10 cellular contexts compared by ENCODE assay signal in the genomic region with DNA sequence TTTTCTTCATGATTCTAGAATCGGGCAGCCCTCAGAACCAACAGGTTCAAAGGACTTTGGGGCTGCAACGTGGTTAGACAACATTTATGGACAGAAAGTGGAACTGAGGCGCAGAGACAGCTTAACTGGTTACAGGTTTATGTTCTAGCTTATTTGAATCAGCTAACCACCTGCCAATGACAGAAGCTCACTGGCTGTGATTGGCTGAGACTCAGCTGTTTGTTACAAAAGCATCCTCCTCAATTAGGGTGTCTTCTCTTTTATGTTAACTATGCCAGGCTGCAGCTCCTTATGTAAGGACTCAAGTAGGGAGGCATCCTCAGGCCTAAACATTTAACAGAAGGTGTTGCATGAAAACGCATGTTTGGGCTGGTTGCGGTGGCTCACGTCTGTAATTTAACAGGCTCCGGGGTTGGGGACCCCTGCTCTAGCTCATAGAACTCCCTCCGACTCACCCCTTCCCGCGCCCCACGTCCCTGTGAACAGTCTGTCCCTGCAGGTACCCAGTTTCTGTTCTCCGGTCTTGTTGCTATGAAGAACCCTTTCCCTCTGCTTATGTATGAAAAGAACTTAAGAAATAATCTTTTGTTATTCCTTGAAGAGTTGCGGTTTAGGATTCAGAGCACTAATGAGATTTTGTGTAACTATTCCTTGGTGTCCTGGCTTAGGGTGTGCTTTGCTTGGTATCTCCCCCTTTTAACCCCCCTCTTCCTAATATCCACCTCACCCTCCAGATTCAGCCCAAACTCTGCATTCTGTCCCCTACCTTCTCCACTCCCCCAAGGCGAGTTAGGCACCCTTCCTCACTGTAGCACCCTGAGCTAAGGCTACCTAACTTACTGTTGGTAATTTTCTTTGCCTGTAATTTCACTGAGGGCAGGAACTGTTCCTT. TPM values are rescaled to one million over a fixed set of nuclear protein-coding genes. Genes with fewer than 3 reads are reported as not detected.
DNase-seq lines count a peak whose midpoint lies in the region; TF ChIP-seq lines count a peak whose summit lies in the region.
"Had no signal": no experiment of that assay in that cellular context is flagged by ENCODE, and none has a peak within 500 bp of the region (broad histone marks: within the 10 kb centered on the region; RNA-seq: fewer than 3 reads in every experiment).

No MANE protein-coding gene starts in this region.

- H3K4me1 Mint-ChIP-seq in Calu3 (ENCODE audit: low read depth, unreplicated experiment) (peaks cover 26% of the 10 kb centered on the region), chondrocyte (ENCODE audit: low read depth) (peaks cover 27% of the 10 kb centered on the region), neural crest cell (peaks cover 42% of the 10 kb centered on the region)

- H3K27me3 Mint-ChIP-seq in Calu3 (ENCODE audit: unreplicated experiment) (no peaks in the 10 kb centered on the region), chondrocyte (ENCODE audit: low read depth) (no peaks in the 10 kb centered on the region), neural crest cell (ENCODE audit: low read depth) (no peaks in the 10 kb centered on the region)

- H3K27ac Mint-ChIP-seq in Calu3 (ENCODE audit: unreplicated experiment) (no peak overlapping the region), chondrocyte (ENCODE audit: unreplicated experiment) (no peak overlapping the region), neural crest cell (ENCODE audit: unreplicated experiment) (no peak overlapping the region)

- intact Hi-C loops in Calu3 (cut with micrococcal nuclease; ENCODE audit: unreplicated experiment): no loop called here

- TF ChIP-seq CTCF in Calu3 (IDR thresholded peaks at IDR 0.05; ENCODE audit: unreplicated experiment) (no peak), chondrocyte (IDR thresholded peaks at IDR 0.05) (no peak), neural crest cell (conservative IDR thresholded peaks at IDR 0.05) (no peak)

- no peaks in the 10 kb centered on the region for H3K9me3 Mint-ChIP-seq in Calu3 (ENCODE audit: low read depth, unreplicated experiment)
- H3K9me3 Mint-ChIP-seq in chondrocyte (ENCODE audit: low read depth): no peaks in the 10 kb centered on the region
- no peaks in the 10 kb centered on the region for H3K9me3 Mint-ChIP-seq in neural crest cell

- CTCF ChIA-PET in Calu3 (lab: Charles Lee): no interaction called here

- peak overlapping the region; percentile 85 for H3K4me3 Mint-ChIP-seq in Calu3 (ENCODE audit: low read depth, unreplicated experiment)
- H3K4me3 Mint-ChIP-seq in chondrocyte (ENCODE audit: unreplicated experiment): peak overlapping the region; percentile 46
- peak overlapping the region; percentile 89 for H3K4me3 Mint-ChIP-seq in neural crest cell

- BruUV-seq in Calu3 (replicated peaks; lab: Mats Ljungman, UMichigan): no TSS peak

- DNase-seq in Calu3: no peak
- peak; percentile 41 for DNase-seq in NCI-H82 treated with DMSO at 0.1 percent for 48 hours (lab: John Stamatoyannopoulos, UW; ENCODE audit: unreplicated experiment)
- no peak for DNase-seq in chondrocyte (ENCODE audit: low spot score)
- no peak for DNase-seq in neural crest cell (ENCODE audit: low read depth, low spot score)
- DNase-seq in stimulated activated CD4-positive, alpha-beta T cell treated with anti-CD3 and anti-CD28 coated beads, Interleukin-2, amount 100 ng/mL, for 48 hours: no peak
- no peak for DNase-seq in NAMALWA (ENCODE audit: low spot score)
- DNase-seq in RPMI8226: no peak
- DNase-seq: DMS79, NCI-H187 treated with DMSO at 0.1 percent for 48 hours, occipital lobe had no signal

- H3K36me3 Mint-ChIP-seq in Calu3 (ENCODE audit: insufficient read depth, unreplicated experiment) (peaks cover 40% of the 10 kb centered on the region), chondrocyte (ENCODE audit: low read depth) (no peaks in the 10 kb centered on the region), neural crest cell (ENCODE audit: low read depth) (no peaks in the 10 kb centered on the region)

RNA-seq across cellular contexts. Expression of gene TMEM181, which starts 1.2 kb away (rescaled TPM):
- total RNA-seq in Calu3 (2022): 42.9 and 48.7 TPM in 2 replicates
- total RNA-seq in chondrocyte: 39.0 to 42.2 TPM (median 41.6 TPM) in 3 replicates
- total RNA-seq in neural crest cell: 23.9 and 25.0 TPM in 2 replicates
